In genomic region chr12:58450868-58451482, GRCh38 we compare ENCODE assay signal across 26 cellular contexts.
"Had no signal": no experiment of that assay in that cellular context is flagged by ENCODE, and none has a peak within 500 bp of the region (broad histone marks: within the 10 kb centered on the region; RNA-seq: fewer than 3 reads in every experiment).

No MANE protein-coding gene starts in this region.

- H3K27ac Mint-ChIP-seq: activated CD4-positive, alpha-beta memory T cell treated with anti-CD3 and anti-CD28 coated beads, Interleukin-2, amount 10 ng/mL, durations not matched to agents 7 days and 5 days; activated CD4-positive, alpha-beta T cell treated with anti-CD3 and anti-CD28 coated beads, Interleukin-2, amount 10 ng/mL, durations not matched to agents 7 days and 5 days; activated naive CD4-positive, alpha-beta T cell treated with anti-CD3 and anti-CD28 coated beads, Interleukin-2, amount 10 ng/mL, durations not matched to agents 7 days and 5 days; activated naive CD8-positive, alpha-beta T cell treated with anti-CD3 and anti-CD28 coated beads, Interleukin-2, amount 10 ng/mL, durations not matched to agents 7 days and 5 days; activated T-cell treated with anti-CD3 and anti-CD28 coated beads, Interleukin-2, amount 50 U/mL, for 24 hours; nephron had no signal

- H3K36me3 Mint-ChIP-seq: activated naive CD4-positive, alpha-beta T cell treated with anti-CD3 and anti-CD28 coated beads, Interleukin-2, amount 10 ng/mL, durations not matched to agents 7 days and 5 days; activated naive CD8-positive, alpha-beta T cell treated with anti-CD3 and anti-CD28 coated beads, Interleukin-2, amount 10 ng/mL, durations not matched to agents 7 days and 5 days had no signal

- ATAC-seq: activated CD4-positive, CD25-positive, alpha-beta regulatory T cell treated with anti-CD3 and anti-CD28 coated beads, Interleukin-2, amount 50 U/mL, for 24 hours; foreskin keratinocyte; sciatic nerve; stimulated activated naive CD8-positive, alpha-beta T cell treated with anti-CD3 and anti-CD28 coated beads, Interleukin-15, Interleukin-2, amounts not matched to agents 100 U/mL and 50 U/mL, for 24 hours; upper lobe of right lung had no signal

- DNase-seq: activated CD4-positive, alpha-beta memory T cell treated with anti-CD3 and anti-CD28 coated beads, Interleukin-2, amount 10 ng/mL, durations not matched to agents 7 days and 5 days; activated CD4-positive, alpha-beta T cell treated with anti-CD3 and anti-CD28 coated beads, Interleukin-2, amount 10 ng/mL, durations not matched to agents 7 days and 5 days; activated CD8-positive, alpha-beta memory T cell treated with anti-CD3 and anti-CD28 coated beads, Interleukin-2, amount 50 U/mL, for 48 hours; activated gamma-delta T cell; activated naive CD4-positive, alpha-beta T cell treated with anti-CD3 and anti-CD28 coated beads, Interleukin-2, amount 10 ng/mL, durations not matched to agents 7 days and 5 days; activated naive CD8-positive, alpha-beta T cell treated with anti-CD3 and anti-CD28 coated beads, Interleukin-2, amount 10 ng/mL, durations not matched to agents 7 days and 5 days; activated T-cell treated with anti-CD3 and anti-CD28 coated beads, Interleukin-2, amount 50 U/mL, for 24 hours; amniotic stem cell; central memory CD4-positive, alpha-beta T cell; foreskin keratinocyte; heart right ventricle; mammary epithelial cell; ovary; stimulated activated CD4-positive, alpha-beta T cell treated with anti-CD3 and anti-CD28 coated beads, Interleukin-12 subunit alpha, Interleukin-12 subunit beta, amount 100 ng/mL, for 4 hours; stimulated activated CD4-positive, alpha-beta T cell treated with anti-CD3 and anti-CD28 coated beads, Interleukin-4, amount 100 ng/mL, for 1 hour; stimulated activated naive CD8-positive, alpha-beta T cell treated with anti-CD3 and anti-CD28 coated beads, Interleukin-15, Interleukin-2, amounts not matched to agents 100 U/mL and 50 U/mL, for 24 hours; T-helper 2 cell; thyroid gland; upper lobe of right lung had no signal

- H3K27me3 Mint-ChIP-seq: activated naive CD4-positive, alpha-beta T cell treated with anti-CD3 and anti-CD28 coated beads, Interleukin-2, amount 10 ng/mL, durations not matched to agents 7 days and 5 days; activated naive CD8-positive, alpha-beta T cell treated with anti-CD3 and anti-CD28 coated beads, Interleukin-2, amount 10 ng/mL, durations not matched to agents 7 days and 5 days; progenitor cell of endocrine pancreas had no signal

- H3K4me3 Mint-ChIP-seq: activated CD4-positive, alpha-beta memory T cell treated with anti-CD3 and anti-CD28 coated beads, Interleukin-2, amount 10 ng/mL, durations not matched to agents 7 days and 5 days; activated CD4-positive, alpha-beta T cell treated with anti-CD3 and anti-CD28 coated beads, Interleukin-2, amount 10 ng/mL, durations not matched to agents 7 days and 5 days; activated naive CD4-positive, alpha-beta T cell treated with anti-CD3 and anti-CD28 coated beads, Interleukin-2, amount 10 ng/mL, durations not matched to agents 7 days and 5 days; activated naive CD8-positive, alpha-beta T cell treated with anti-CD3 and anti-CD28 coated beads, Interleukin-2, amount 10 ng/mL, durations not matched to agents 7 days and 5 days; activated T-cell treated with anti-CD3 and anti-CD28 coated beads, Interleukin-2, amount 50 U/mL, for 24 hours; nephron had no signal

- H3K27ac ChIP-seq: breast epithelium, esophagus muscularis mucosa, foreskin keratinocyte, heart right ventricle, ovary, skin epidermis, thyroid gland, upper lobe of right lung had no signal

- H3K9me3 Mint-ChIP-seq: activated CD4-positive, alpha-beta memory T cell treated with anti-CD3 and anti-CD28 coated beads, Interleukin-2, amount 10 ng/mL, durations not matched to agents 7 days and 5 days; activated CD4-positive, alpha-beta T cell treated with anti-CD3 and anti-CD28 coated beads, Interleukin-2, amount 10 ng/mL, durations not matched to agents 7 days and 5 days; activated naive CD4-positive, alpha-beta T cell treated with anti-CD3 and anti-CD28 coated beads, Interleukin-2, amount 10 ng/mL, durations not matched to agents 7 days and 5 days; activated naive CD8-positive, alpha-beta T cell treated with anti-CD3 and anti-CD28 coated beads, Interleukin-2, amount 10 ng/mL, durations not matched to agents 7 days and 5 days; activated T-cell treated with anti-CD3 and anti-CD28 coated beads, Interleukin-2, amount 50 U/mL, for 24 hours; nephron had no signal

- H3K4me1 ChIP-seq: breast epithelium, esophagus muscularis mucosa, foreskin keratinocyte, heart right ventricle, thyroid gland, upper lobe of right lung had no signal

- H3K36me3 ChIP-seq: breast epithelium, esophagus muscularis mucosa, heart right ventricle, ovary, thyroid gland, upper lobe of right lung had no signal

- H3K4me1 Mint-ChIP-seq: activated CD4-positive, alpha-beta memory T cell treated with anti-CD3 and anti-CD28 coated beads, Interleukin-2, amount 10 ng/mL, durations not matched to agents 7 days and 5 days; activated CD4-positive, alpha-beta T cell treated with anti-CD3 and anti-CD28 coated beads, Interleukin-2, amount 10 ng/mL, durations not matched to agents 7 days and 5 days; activated naive CD4-positive, alpha-beta T cell treated with anti-CD3 and anti-CD28 coated beads, Interleukin-2, amount 10 ng/mL, durations not matched to agents 7 days and 5 days; activated naive CD8-positive, alpha-beta T cell treated with anti-CD3 and anti-CD28 coated beads, Interleukin-2, amount 10 ng/mL, durations not matched to agents 7 days and 5 days; nephron had no signal

- H3K27me3 ChIP-seq: breast epithelium, esophagus muscularis mucosa, foreskin keratinocyte, heart right ventricle, ovary, thyroid gland, upper lobe of right lung had no signal

- H3K9me3 ChIP-seq: breast epithelium, esophagus muscularis mucosa, heart right ventricle, ovary, thyroid gland, upper lobe of right lung had no signal

- H3K4me3 ChIP-seq: breast epithelium, esophagus muscularis mucosa, heart right ventricle, ovary, skin epidermis, thyroid gland, upper lobe of right lung had no signal
